Comparison of ENCODE assay signal across 14 cellular contexts in genomic region chr7:150754950-150755349, GRCh38. TPM values are rescaled to one million over a fixed set of nuclear protein-coding genes. Genes with fewer than 3 reads are reported as not detected.
A peak's percentile ranks its signal among the peaks of the same experiment; 100 is the strongest.
DNase-seq lines count a peak whose midpoint lies in the region; ATAC-seq, FAIRE-seq and TF ChIP-seq lines count a peak whose summit lies in the region.
"Had no signal": no experiment of that assay in that cellular context is flagged by ENCODE, and none has a peak within 500 bp of the region (broad histone marks: within the 10 kb centered on the region; RNA-seq: fewer than 3 reads in every experiment).

No MANE protein-coding gene starts in this region.

- peak overlapping the region; percentile 96 for H3K27ac Mint-ChIP-seq in activated T-helper 17 cell treated with anti-CD3 and anti-CD28 coated beads, Interleukin-2, amount 50 U/mL, for 72 hours
- H3K27ac Mint-ChIP-seq: WTC11 had no signal

- TF ChIP-seq POLR2A in GM12892 (IDR thresholded peaks at IDR 0.05; ENCODE audit: low read depth, low read length): no peak

- no peak overlapping the region for H3K4me2 ChIP-seq in parathyroid adenoma (ENCODE audit: low read length)
- H3K4me2 ChIP-seq: PC-9 had no signal

- no peak for TF ChIP-seq CTCF in parathyroid adenoma (IDR thresholded peaks at IDR 0.05)

- peaks cover 9% of the 10 kb centered on the region for H3K36me3 Mint-ChIP-seq in activated T-helper 17 cell treated with anti-CD3 and anti-CD28 coated beads, Interleukin-2, amount 50 U/mL, for 72 hours (ENCODE audit: low read depth)
- H3K36me3 Mint-ChIP-seq: WTC11 had no signal

- no peak for DNase-seq in activated CD4-positive, CD25-positive, alpha-beta regulatory T cell treated with anti-CD3 and anti-CD28 coated beads, Interleukin-2, amount 50 U/mL, for 72 hours
- DNase-seq in GM12892 (ENCODE audit: insufficient read length) (no peak), putamen (ENCODE audit: low spot score) (no peak), NCI-H2227 treated with DMSO at 0.1 percent for 48 hours (lab: John Stamatoyannopoulos, UW) (no peak), NCI-H748 treated with DMSO at 0.1 percent for 48 hours (lab: John Stamatoyannopoulos, UW) (no peak)
- DNase-seq: activated gamma-delta T cell, islet precursor cell, PC-9 had no signal

- FAIRE-seq in GM12892 (lab: Jason Lieb, UNC): peak; percentile 66

- H3K27ac ChIP-seq in parathyroid adenoma: peak overlapping the region; percentile 19
- H3K27ac ChIP-seq: 22Rv1, PC-9 had no signal

- H3K9me3 ChIP-seq in parathyroid adenoma (ENCODE audit: control insufficient read depth, low read length): no peaks in the 10 kb centered on the region

- no peak overlapping the region for H3K4me3 ChIP-seq in parathyroid adenoma (ENCODE audit: low read depth, low read length)
- H3K4me3 ChIP-seq: PC-9 had no signal

- peak; percentile 31 to 33 for ATAC-seq in activated CD4-positive, CD25-positive, alpha-beta regulatory T cell treated with anti-CD3 and anti-CD28 coated beads, Interleukin-2, amount 50 U/mL, for 24 hours
- peak; percentile 64 for ATAC-seq in activated T-helper 17 cell treated with anti-CD3 and anti-CD28 coated beads, Interleukin-2, amount 50 U/mL, for 72 hours (replicated peaks)

- H2AFZ ChIP-seq in parathyroid adenoma: no peak overlapping the region
- H2AFZ ChIP-seq: PC-9 had no signal

- peak overlapping the region; percentile 78 for H3K4me3 Mint-ChIP-seq in activated T-helper 17 cell treated with anti-CD3 and anti-CD28 coated beads, Interleukin-2, amount 50 U/mL, for 72 hours
- H3K4me3 Mint-ChIP-seq: WTC11 had no signal

- H3K4me1 Mint-ChIP-seq in activated T-helper 17 cell treated with anti-CD3 and anti-CD28 coated beads, Interleukin-2, amount 50 U/mL, for 72 hours: peaks cover 44% of the 10 kb centered on the region
- H3K4me1 Mint-ChIP-seq: WTC11 had no signal

- H3K27me3 Mint-ChIP-seq in activated T-helper 17 cell treated with anti-CD3 and anti-CD28 coated beads, Interleukin-2, amount 50 U/mL, for 72 hours: no peaks in the 10 kb centered on the region

- H3K36me3 ChIP-seq in parathyroid adenoma (ENCODE audit: control insufficient read depth, insufficient read depth, low read length): no peaks in the 10 kb centered on the region

- no peak overlapping the region for H3K9ac ChIP-seq in parathyroid adenoma

- H3K79me2 ChIP-seq in parathyroid adenoma: no peaks in the 10 kb centered on the region

- no peaks in the 10 kb centered on the region for H3K27me3 ChIP-seq in parathyroid adenoma (ENCODE audit: control insufficient read depth, insufficient read depth, low read length)

- H3K4me1 ChIP-seq in parathyroid adenoma: no peaks in the 10 kb centered on the region

- H3K9me3 Mint-ChIP-seq in activated T-helper 17 cell treated with anti-CD3 and anti-CD28 coated beads, Interleukin-2, amount 50 U/mL, for 72 hours: no peaks in the 10 kb centered on the region
- H3K9me3 Mint-ChIP-seq: WTC11 had no signal

RNA-seq across cellular contexts. Expression of gene GIMAP5, which starts 17.7 kb away (rescaled TPM):
- polyA plus RNA-seq in GM12892 (2012; ENCODE audit: missing spikeins): 25.7 TPM
- 100 to 1,000 TPM; 106 to 142 TPM for total RNA-seq in activated T-helper 17 cell treated with anti-CD3 and anti-CD28 coated beads, Interleukin-2, amount 50 U/mL, for 72 hours
- total RNA-seq: G401, PC-9 had no signal

RNA-seq across cellular contexts. Expression of gene GIMAP1, which starts 38.5 kb away (rescaled TPM):
- polyA plus RNA-seq in GM12892 (2012; ENCODE audit: missing spikeins): 1.3 TPM
- total RNA-seq in activated T-helper 17 cell treated with anti-CD3 and anti-CD28 coated beads, Interleukin-2, amount 50 U/mL, for 72 hours: 1 to 10 TPM; 5.1 to 5.6 TPM
- total RNA-seq: G401, PC-9, WTC11 had no signal

RNA-seq across cellular contexts. Expression of gene TMEM176B, which starts 45.2 kb away (rescaled TPM):
- not detected for polyA plus RNA-seq in GM12892 (2012; ENCODE audit: missing spikeins)
- total RNA-seq in activated T-helper 17 cell treated with anti-CD3 and anti-CD28 coated beads, Interleukin-2, amount 50 U/mL, for 72 hours: not detected

RNA-seq across cellular contexts. Expression of gene TMEM176A, which starts 45.6 kb away (rescaled TPM):
- polyA plus RNA-seq in GM12892 (2012; ENCODE audit: missing spikeins): not detected
- under 1 TPM in 1 of 2 donors, not detected in 1; 0.45 TPM for total RNA-seq in activated T-helper 17 cell treated with anti-CD3 and anti-CD28 coated beads, Interleukin-2, amount 50 U/mL, for 72 hours
- total RNA-seq: G401, PC-9 had no signal
